Comparison of ENCODE assay signal across 8 cellular contexts in genomic region chr13:49792550-49793324, GRCh38. TPM values are rescaled to one million over a fixed set of nuclear protein-coding genes. Genes with fewer than 3 reads are reported as not detected.
DNase-seq lines count a peak whose midpoint lies in the region; ATAC-seq and TF ChIP-seq lines count a peak whose summit lies in the region.

A gene with protein sequence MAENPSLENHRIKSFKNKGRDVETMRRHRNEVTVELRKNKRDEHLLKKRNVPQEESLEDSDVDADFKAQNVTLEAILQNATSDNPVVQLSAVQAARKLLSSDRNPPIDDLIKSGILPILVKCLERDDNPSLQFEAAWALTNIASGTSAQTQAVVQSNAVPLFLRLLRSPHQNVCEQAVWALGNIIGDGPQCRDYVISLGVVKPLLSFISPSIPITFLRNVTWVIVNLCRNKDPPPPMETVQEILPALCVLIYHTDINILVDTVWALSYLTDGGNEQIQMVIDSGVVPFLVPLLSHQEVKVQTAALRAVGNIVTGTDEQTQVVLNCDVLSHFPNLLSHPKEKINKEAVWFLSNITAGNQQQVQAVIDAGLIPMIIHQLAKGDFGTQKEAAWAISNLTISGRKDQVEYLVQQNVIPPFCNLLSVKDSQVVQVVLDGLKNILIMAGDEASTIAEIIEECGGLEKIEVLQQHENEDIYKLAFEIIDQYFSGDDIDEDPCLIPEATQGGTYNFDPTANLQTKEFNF (minus strand): TSS chr13:49792682. CDS start chr13:49792506, 176 bp downstream.

- POLR2A ChIA-PET in GM10248 (lab: Yijun Ruan, JAX) = interaction anchor here (0.6 to 1.5 kb wide), 6 partner anchors 13 to 1621 kb away, joined by 3 to 6 read pairs (median 4); partner anchors contain the start of genes EBPL and SPRYD7

- 0 to 14% methylated on average over 1 to 10 of the region's 71 CpGs for WGBS in gastroesophageal sphincter (ENCODE audit: low coverage in 1 of 2), 2 donors

- peaks cover 19% of the 10 kb centered on the region for H3K36me3 Mint-ChIP-seq in activated naive CD4-positive, alpha-beta T cell treated with anti-CD3 and anti-CD28 coated beads, Interleukin-2, amount 10 ng/mL, durations not matched to agents 7 days and 5 days

- peaks cover 32% of the 10 kb centered on the region for H3K4me1 Mint-ChIP-seq in activated naive CD4-positive, alpha-beta T cell treated with anti-CD3 and anti-CD28 coated beads, Interleukin-2, amount 10 ng/mL, durations not matched to agents 7 days and 5 days

- H3K4me1 ChIP-seq in gastroesophageal sphincter = peaks cover 0 to 43% (median 10%) of the 10 kb centered on the region in 3 donors

- H3K9me3 ChIP-seq in SK-N-MC (ENCODE audit: low read depth, low read length) (no peaks in the 10 kb centered on the region), gastroesophageal sphincter (no peaks in the 10 kb centered on the region)

- TF ChIP-seq CTCF in GM10248 (IDR thresholded peaks at IDR 0.05; ENCODE audit: control extremely low read depth, extremely low read depth, low read depth, missing control alignments) (peak; percentile 51), NB4 (IDR thresholded peaks at IDR 0.05; ENCODE audit: low read depth, low read length) (no peak), gastroesophageal sphincter (IDR thresholded peaks at IDR 0.05) (peak in 3 of 4 experiments; percentile 13 to 49 (median 28))

- H3K9ac ChIP-seq in SK-N-MC (ENCODE audit: insufficient read length) = peak within 1 kb of the TSS; percentile 85

- peaks cover 17% of the 10 kb centered on the region for H3K36me3 ChIP-seq in SK-N-MC (ENCODE audit: insufficient read depth, low read length)
- no peaks in the 10 kb centered on the region for H3K36me3 ChIP-seq in gastroesophageal sphincter

- H3K27me3 Mint-ChIP-seq in activated naive CD4-positive, alpha-beta T cell treated with anti-CD3 and anti-CD28 coated beads, Interleukin-2, amount 10 ng/mL, durations not matched to agents 7 days and 5 days = peaks cover 10% of the 10 kb centered on the region

- no peak for TF ChIP-seq EP300 in gastroesophageal sphincter (IDR thresholded peaks at IDR 0.05)

- TF ChIP-seq POLR2A in NB4 (IDR thresholded peaks at IDR 0.05; ENCODE audit: extremely low read depth, insufficient read length) (peak; percentile 94), gastroesophageal sphincter (IDR thresholded peaks at IDR 0.05) (peak; percentile 9 to 29)

- DNase-seq in GM10248 (ENCODE audit: extremely low spot score) (peak; percentile 94), NB4 (ENCODE audit: low read depth) (peak; percentile 99), SK-N-MC (ENCODE audit: low read depth, low spot score) (peak; percentile 84), non-pigmented ciliary epithelial cell (ENCODE audit: low read depth) (peak; percentile 82), superior temporal gyrus (ENCODE audit: extremely low spot score) (peak; percentile 95)
- DNase-seq in activated naive CD4-positive, alpha-beta T cell treated with anti-CD3 and anti-CD28 coated beads, Interleukin-2, amount 10 ng/mL, durations not matched to agents 7 days and 5 days = peak; percentile 97

- CTCF ChIA-PET in GM10248 (lab: Yijun Ruan, JAX) = interaction anchor here (0.6 to 5.5 kb wide), 15 partner anchors 10 to 553 kb away, joined by 3 to 42 read pairs (median 3); partner anchors contain the start of genes CAB39L, SETDB2, SPRYD7 and TRIM13
- CTCF ChIA-PET in activated naive CD4-positive, alpha-beta T cell treated with anti-CD3 and anti-CD28 coated beads, Interleukin-2, amount 10 ng/mL, durations not matched to agents 7 days and 5 days (lab: Charles Lee) = interaction anchor here (1.2 to 2.2 kb wide), 2 partner anchors 53 to 102 kb away, joined by 3 to 6 read pairs; partner anchors contain the start of gene EBPL

- H3K4me3 ChIP-seq in NB4 (ENCODE audit: low read depth, low read length) (peak within 1 kb of the TSS; percentile 95), SK-N-MC (peak within 1 kb of the TSS; percentile 84), gastroesophageal sphincter (peak within 1 kb of the TSS; percentile 84 to 97)

- H3K27me3 ChIP-seq in gastroesophageal sphincter = no peaks in the 10 kb centered on the region

- H3K27ac ChIP-seq in SK-N-MC = peak within 1 kb of the TSS; percentile 91
- H3K27ac ChIP-seq in gastroesophageal sphincter = peak within 1 kb of the TSS; percentile 78 to 97 (median 96)

- H3K9me3 Mint-ChIP-seq in activated naive CD4-positive, alpha-beta T cell treated with anti-CD3 and anti-CD28 coated beads, Interleukin-2, amount 10 ng/mL, durations not matched to agents 7 days and 5 days = no peaks in the 10 kb centered on the region

- H3K27ac Mint-ChIP-seq in activated naive CD4-positive, alpha-beta T cell treated with anti-CD3 and anti-CD28 coated beads, Interleukin-2, amount 10 ng/mL, durations not matched to agents 7 days and 5 days = peak within 1 kb of the TSS; percentile 98

- ATAC-seq in HG02571 (IDR thresholded peaks at IDR 0.05; ENCODE audit: unreplicated experiment) (peak; percentile 86), gastroesophageal sphincter (peak; percentile 94)

- peak within 1 kb of the TSS; percentile 90 for H3K4me3 Mint-ChIP-seq in activated naive CD4-positive, alpha-beta T cell treated with anti-CD3 and anti-CD28 coated beads, Interleukin-2, amount 10 ng/mL, durations not matched to agents 7 days and 5 days

RNA-seq across cellular contexts. Expression of the gene that starts here (rescaled TPM):
- 10 to 100 TPM; 41.2 to 67.5 (median 55.8) TPM for total RNA-seq in gastroesophageal sphincter

Comparison
In these comparisons a context has a peak if more than half of its experiments do, and no peak if none do; other contexts are left out.
1. Peak in every context shown above with its lines: DNase-seq, ATAC-seq, H3K4me3 ChIP-seq and H3K27ac ChIP-seq.